In genomic region chr10:11511325-11511724, GRCh38 we compare ENCODE assay signal across 23 cellular contexts.
"Had no signal": no experiment of that assay in that cellular context is flagged by ENCODE, and none has a peak within 500 bp of the region (broad histone marks: within the 10 kb centered on the region; RNA-seq: fewer than 3 reads in every experiment).

No MANE protein-coding gene starts in this region.

- H3K9me3 Mint-ChIP-seq: activated CD4-positive, alpha-beta memory T cell treated with anti-CD3 and anti-CD28 coated beads for 36 hours; activated naive CD4-positive, alpha-beta T cell treated with anti-CD3 and anti-CD28 coated beads for 36 hours; activated T-helper 17 cell treated with anti-CD3 and anti-CD28 coated beads, Interleukin-2, amount 50 U/mL, for 72 hours; WTC11 had no signal

- H3K4me1 ChIP-seq: SJSA1 had no signal

- H3K27me3 Mint-ChIP-seq: activated naive CD8-positive, alpha-beta T cell had no signal

- DNase-seq: activated CD4-positive, alpha-beta memory T cell treated with anti-CD3 and anti-CD28 coated beads for 36 hours; activated CD4-positive, alpha-beta T cell treated with anti-CD3 and anti-CD28 coated beads for 48 hours; activated CD4-positive, CD25-positive, alpha-beta regulatory T cell treated with anti-CD3 and anti-CD28 coated beads, Interleukin-2, amount 50 U/mL, for 72 hours; activated CD8-positive, alpha-beta memory T cell treated with anti-CD3 and anti-CD28 coated beads for 24 hours; activated gamma-delta T cell; activated naive CD4-positive, alpha-beta T cell treated with anti-CD3 and anti-CD28 coated beads for 36 hours; activated T-cell treated with anti-CD3 and anti-CD28 coated beads for 4 hours; activated T-cell treated with anti-CD3 and anti-CD28 coated beads, Interleukin-2, amount 50 U/mL, for 48 hours; central memory CD4-positive, alpha-beta T cell; NCI-H1105 treated with DMSO at 0.1 percent for 48 hours; NCI-H1436 treated with DMSO at 0.1 percent for 48 hours; NCI-H187 treated with DMSO at 0.1 percent for 48 hours; NCI-H2081 treated with DMSO at 0.1 percent for 48 hours; NCI-H526; NCI-H82; PC-3; SHP77; T-helper 17 cell; T-helper 9 cell had no signal

- H3K36me3 Mint-ChIP-seq: WTC11 had no signal

- H3K27me3 ChIP-seq: SJSA1 had no signal

- H3K36me3 ChIP-seq: SJSA1 had no signal

- H3K4me3 ChIP-seq: SJSA1 had no signal

- ATAC-seq: activated T-helper 17 cell treated with anti-CD3 and anti-CD28 coated beads, Interleukin-2, amount 50 U/mL, for 72 hours; PC-3; T-helper 17 cell had no signal

- H3K4me3 Mint-ChIP-seq: activated CD4-positive, alpha-beta memory T cell treated with anti-CD3 and anti-CD28 coated beads for 36 hours; activated naive CD4-positive, alpha-beta T cell treated with anti-CD3 and anti-CD28 coated beads for 36 hours; activated naive CD8-positive, alpha-beta T cell; activated T-helper 17 cell treated with anti-CD3 and anti-CD28 coated beads, Interleukin-2, amount 50 U/mL, for 72 hours; T-helper 17 cell; WTC11 had no signal

- H3K9me3 ChIP-seq: SJSA1 had no signal

- H3K4me1 Mint-ChIP-seq: activated T-helper 17 cell treated with anti-CD3 and anti-CD28 coated beads, Interleukin-2, amount 50 U/mL, for 72 hours; T-helper 17 cell had no signal

- H3K27ac Mint-ChIP-seq: activated CD4-positive, alpha-beta memory T cell treated with anti-CD3 and anti-CD28 coated beads for 36 hours; activated naive CD4-positive, alpha-beta T cell treated with anti-CD3 and anti-CD28 coated beads for 36 hours; activated naive CD8-positive, alpha-beta T cell; activated T-helper 17 cell treated with anti-CD3 and anti-CD28 coated beads, Interleukin-2, amount 50 U/mL, for 72 hours; T-helper 17 cell had no signal
